Comparison of ENCODE assay signal across 1 cellular context in genomic region chr2:164810843-164811242, GRCh38.
TF ChIP-seq lines count a peak whose summit lies in the region.

No MANE protein-coding gene starts in this region.

TF ChIP-seq in HepG2, 621 proteins besides CTCF, POLR2A, EP300 and RAD21 (continued from another document):
- TF ChIP-seq NFAT5 (CRISPR knock-in tag; IDR thresholded peaks at IDR 0.05): no peak
- TF ChIP-seq ARID5B (CRISPR knock-in tag; IDR thresholded peaks at IDR 0.05): peak; percentile 99
- peak; percentile 35; the same call in 1 of the 2 replicates for TF ChIP-seq FOSL1 (CRISPR knock-in tag; IDR thresholded peaks at IDR 0.05; ENCODE audit: borderline replicate concordance)
- no peak for TF ChIP-seq ZNF639 (CRISPR knock-in tag; conservative IDR thresholded peaks at IDR 0.05)
- TF ChIP-seq GMEB1 (CRISPR knock-in tag; IDR thresholded peaks at IDR 0.05; ENCODE audit: borderline replicate concordance): no peak
- TF ChIP-seq ZNF33A (CRISPR knock-in tag; IDR thresholded peaks at IDR 0.05; ENCODE audit: borderline replicate concordance): no peak
- no peak for TF ChIP-seq ZNF615 (CRISPR knock-in tag; IDR thresholded peaks at IDR 0.05; ENCODE audit: borderline replicate concordance)
- peak; percentile 83 for TF ChIP-seq TRIM24 (CRISPR knock-in tag; IDR thresholded peaks at IDR 0.05)
- TF ChIP-seq HNF1A (IDR thresholded peaks at IDR 0.05; ENCODE audit: low read depth): peak; percentile 84
- TF ChIP-seq HNF1A (CRISPR knock-in tag; IDR thresholded peaks at IDR 0.05; ENCODE audit: borderline replicate concordance): peak; percentile 87; the same call in 1 of the 2 replicates
- peak; percentile 77; the same call in 1 of the 2 replicates for TF ChIP-seq ZFP1 (CRISPR knock-in tag; IDR thresholded peaks at IDR 0.05)
- TF ChIP-seq ZFP90 (CRISPR knock-in tag; IDR thresholded peaks at IDR 0.05; ENCODE audit: borderline replicate concordance): 0 out of 2 replicates have a peak, but pooled peaks have one; percentile 36
- no peak for TF ChIP-seq ZHX2 (IDR thresholded peaks at IDR 0.05; ENCODE audit: low read depth)
- 0 out of 2 replicates have a peak, but pooled peaks have one; percentile 43 for TF ChIP-seq ZHX2 (CRISPR knock-in tag; IDR thresholded peaks at IDR 0.05; ENCODE audit: borderline replicate concordance)
- TF ChIP-seq ZNF879 (CRISPR knock-in tag; IDR thresholded peaks at IDR 0.05): no peak
- TF ChIP-seq KDM6A (CRISPR knock-in tag; IDR thresholded peaks at IDR 0.05; ENCODE audit: low read depth): peak; percentile 76
- peak; percentile 80 for TF ChIP-seq ZBTB43 (CRISPR knock-in tag; conservative IDR thresholded peaks at IDR 0.05)
- TF ChIP-seq GATAD2A (CRISPR knock-in tag; IDR thresholded peaks at IDR 0.05): peak; percentile 100
- no peak for TF ChIP-seq ZNF790 (CRISPR knock-in tag; IDR thresholded peaks at IDR 0.05; ENCODE audit: borderline replicate concordance)
- peak; percentile 37; the same call in 1 of the 2 replicates for TF ChIP-seq KMT2A (CRISPR knock-in tag; IDR thresholded peaks at IDR 0.05)
TF ChIP-seq in HepG2: peak in this region for 176.
